In genomic region chr20:45547206-45547770, GRCh38 we compare ENCODE assay signal across 22 cellular contexts. TPM values are rescaled to one million over a fixed set of nuclear protein-coding genes. Genes with fewer than 3 reads are reported as not detected.
DNase-seq lines count a peak whose midpoint lies in the region; ATAC-seq and TF ChIP-seq lines count a peak whose summit lies in the region.
"Had no signal": no experiment of that assay in that cellular context is flagged by ENCODE, and none has a peak within 500 bp of the region (broad histone marks: within the 10 kb centered on the region; RNA-seq: fewer than 3 reads in every experiment).

Gene EPPIN, minus strand, starts transcription at chr20:45547401. Its CDS starts 44 bp downstream, at chr20:45547357.

- H3K9me3 ChIP-seq in RWPE2 (ENCODE audit: severe bottlenecking) (no peaks in the 10 kb centered on the region), mesenchymal stem cell (ENCODE audit: control insufficient read depth, low read length) (no peaks in the 10 kb centered on the region), smooth muscle cell (replicated peaks; ENCODE audit: low read depth) (no peaks in the 10 kb centered on the region)

- no peak within 1 kb of the TSS for H2BK5ac ChIP-seq in mesenchymal stem cell (ENCODE audit: low read depth, low read length, poor library complexity, severe bottlenecking)

- H3K4me2 ChIP-seq in mesenchymal stem cell (ENCODE audit: low read length, poor library complexity, severe bottlenecking) (no peak within 1 kb of the TSS), smooth muscle cell (no peak within 1 kb of the TSS)

- no peak within 1 kb of the TSS for H4K8ac ChIP-seq in mesenchymal stem cell (ENCODE audit: low read length)

- H3K36me3 ChIP-seq in RWPE2 (ENCODE audit: low read depth) (no peaks in the 10 kb centered on the region), mesenchymal stem cell (ENCODE audit: control insufficient read depth in 1 of 2, insufficient read depth in 2 of 2, low read depth in 1 of 2, low read length in 2 of 2) (no peaks in the 10 kb centered on the region), smooth muscle cell (ENCODE audit: low read depth) (no peaks in the 10 kb centered on the region)

- WGBS in mesenchymal stem cell = 81% methylated on average over 6 of the region's 6 CpGs
- 91% methylated on average over 6 of the region's 6 CpGs for WGBS in smooth muscle cell (ENCODE audit: low lambda C conversion rate)

- ATAC-seq in RWPE2 (ENCODE audit: low read depth) (no peak), SK-N-SH treated with all-trans-retinoic acid at 6 μM for 48 hours (no peak), GM21528 (IDR thresholded peaks at IDR 0.05; ENCODE audit: low FRiP score, unreplicated experiment) (no peak), GM21786 (IDR thresholded peaks at IDR 0.05; ENCODE audit: unreplicated experiment) (no peak)

- H3K9ac ChIP-seq in mesenchymal stem cell (ENCODE audit: low read length) (peak within 1 kb of the TSS; percentile 16), smooth muscle cell (ENCODE audit: low read depth) (no peak within 1 kb of the TSS)

- no peaks in the 10 kb centered on the region for H3K79me1 ChIP-seq in mesenchymal stem cell (replicated peaks; ENCODE audit: low read length, poor library complexity, severe bottlenecking)

- H2BK12ac ChIP-seq in mesenchymal stem cell (ENCODE audit: low read length in 2 of 2) = no peak within 1 kb of the TSS

- TF ChIP-seq CTCF in RWPE2 (IDR thresholded peaks at IDR 0.05; ENCODE audit: poor library complexity, severe bottlenecking) (no peak), smooth muscle cell (IDR thresholded peaks at IDR 0.05; ENCODE audit: borderline replicate concordance, insufficient read depth, poor library complexity, severe bottlenecking) (no peak)

- no peak within 1 kb of the TSS for H3K4ac ChIP-seq in mesenchymal stem cell (ENCODE audit: low read depth in 1 of 2, low read length in 2 of 2)

- no peaks in the 10 kb centered on the region for H3F3A ChIP-seq in smooth muscle cell (ENCODE audit: low read depth)

- H3K4me1 ChIP-seq in RWPE2 (ENCODE audit: insufficient read depth, poor library complexity, severe bottlenecking) = no peaks in the 10 kb centered on the region
- no peaks in the 10 kb centered on the region for H3K4me1 ChIP-seq in mesenchymal stem cell (ENCODE audit: control insufficient read depth, insufficient read depth, low read depth, low read length)
- no peaks in the 10 kb centered on the region for H3K4me1 ChIP-seq in smooth muscle cell (ENCODE audit: low read depth)

- DNase-seq in RWPE2 (ENCODE audit: low spot score) (peak; percentile 69), mesenchymal stem cell (no peak), smooth muscle cell (lab: John Stamatoyannopoulos, UW; ENCODE audit: unreplicated experiment) (no peak), cerebellum (ENCODE audit: low spot score) (no peak)
- DNase-seq: C1 segment of cervical spinal cord; Calu3; CD4-positive, alpha-beta memory T cell; COR-L47; DMS53; DMS79 treated with DMSO at 0.1 percent for 48 hours; GF-D8; GOT3; H7; HCEC 1CT had no signal

- H3K14ac ChIP-seq in mesenchymal stem cell (ENCODE audit: low read length in 2 of 2) = no peak within 1 kb of the TSS

- no peak within 1 kb of the TSS for H2AK5ac ChIP-seq in mesenchymal stem cell (ENCODE audit: low read length, severe bottlenecking)

- H3K23ac ChIP-seq in mesenchymal stem cell (ENCODE audit: low read length in 2 of 2) = no peak within 1 kb of the TSS

- no peak within 1 kb of the TSS for H2BK15ac ChIP-seq in mesenchymal stem cell (ENCODE audit: low read depth, poor library complexity, severe bottlenecking)

- H2AFZ ChIP-seq in mesenchymal stem cell (ENCODE audit: low read depth, low read length) (no peak within 1 kb of the TSS), smooth muscle cell (ENCODE audit: low read depth) (peak within 1 kb of the TSS; percentile 52)

- H3K27me3 ChIP-seq in RWPE2 (ENCODE audit: insufficient read depth, poor library complexity, severe bottlenecking) (peaks cover 41% of the 10 kb centered on the region), mesenchymal stem cell (ENCODE audit: control insufficient read depth in 1 of 2, insufficient read depth in 1 of 2, low read length in 2 of 2) (peaks cover 19 to 28% of the 10 kb centered on the region in 2 experiments), smooth muscle cell (ENCODE audit: low read depth) (peaks cover 16% of the 10 kb centered on the region)

- H3K79me2 ChIP-seq in smooth muscle cell (ENCODE audit: low read depth) = no peaks in the 10 kb centered on the region

- no peak within 1 kb of the TSS for H4K91ac ChIP-seq in mesenchymal stem cell (ENCODE audit: low read length)

- no peak within 1 kb of the TSS for H2BK120ac ChIP-seq in mesenchymal stem cell (ENCODE audit: low read depth, low read length)

- no peak within 1 kb of the TSS for H3K27ac ChIP-seq in RWPE2 (ENCODE audit: poor library complexity, severe bottlenecking)
- no peak within 1 kb of the TSS for H3K27ac ChIP-seq in mesenchymal stem cell (ENCODE audit: low read length, poor library complexity, severe bottlenecking)
- no peak within 1 kb of the TSS for H3K27ac ChIP-seq in smooth muscle cell (ENCODE audit: low read depth)

- no peaks in the 10 kb centered on the region for H4K20me1 ChIP-seq in smooth muscle cell (ENCODE audit: low read depth)

- H3K18ac ChIP-seq in mesenchymal stem cell (ENCODE audit: low read depth in 1 of 2, low read length in 2 of 2) = no peak within 1 kb of the TSS

- no peak within 1 kb of the TSS for H3K4me3 ChIP-seq in RWPE2 (ENCODE audit: severe bottlenecking)
- H3K4me3 ChIP-seq in mesenchymal stem cell (ENCODE audit: insufficient read depth in 1 of 2, low read depth in 1 of 2, low read length in 2 of 2) = no peak within 1 kb of the TSS
- no peak within 1 kb of the TSS for H3K4me3 ChIP-seq in smooth muscle cell

TF ChIP-seq in SK-N-SH treated with all-trans-retinoic acid at 6 μM for 48 hours, 23 proteins besides CTCF, POLR2A, EP300 and RAD21:
- TF ChIP-seq ARNTL (CRISPR knock-in tag; IDR thresholded peaks at IDR 0.05; ENCODE audit: borderline replicate concordance, low read depth) = no peak

RNA-seq across cellular contexts. Expression of gene EPPIN, which starts in this region (rescaled TPM):
- not detected for polyA plus RNA-seq in mesenchymal stem cell (2013, experiment 1 of 2)
- polyA plus RNA-seq in mesenchymal stem cell (2013, experiment 2 of 2) = not detected
- total RNA-seq in smooth muscle cell (not detected in 2 replicates), cerebellum (not detected)
- not detected in 2 replicates for polyA plus RNA-seq in smooth muscle cell
- total RNA-seq: A172; A673; Calu3; CD4-positive, alpha-beta memory T cell; Daoy; G401 had no signal
- polyA plus RNA-seq: BJ; CD4-positive, alpha-beta memory T cell had no signal
